In genomic region chr15:65177901-65178300, GRCh38 we compare ENCODE assay signal across 26 cellular contexts. TPM values are rescaled to one million over a fixed set of nuclear protein-coding genes. Genes with fewer than 3 reads are reported as not detected.
A peak's percentile ranks its signal among the peaks of the same experiment; 100 is the strongest.
DNase-seq lines count a peak whose midpoint lies in the region; ATAC-seq and TF ChIP-seq lines count a peak whose summit lies in the region.
"Had no signal": no experiment of that assay in that cellular context is flagged by ENCODE, and none has a peak within 500 bp of the region (broad histone marks: within the 10 kb centered on the region; RNA-seq: fewer than 3 reads in every experiment).

No MANE protein-coding gene starts in this region.

- H3K36me3 ChIP-seq in RWPE2 (ENCODE audit: low read depth) (peaks cover 83% of the 10 kb centered on the region), smooth muscle cell (ENCODE audit: low read depth) (peaks cover 21% of the 10 kb centered on the region)

- intact Hi-C loops in posterior cingulate gyrus (cut with DNase I) = no loop called here

- TF ChIP-seq CTCF in RWPE2 (IDR thresholded peaks at IDR 0.05; ENCODE audit: poor library complexity, severe bottlenecking) (no peak), smooth muscle cell (IDR thresholded peaks at IDR 0.05; ENCODE audit: borderline replicate concordance, insufficient read depth, poor library complexity, severe bottlenecking) (no peak)

- no peaks in the 10 kb centered on the region for H3K27me3 ChIP-seq in RWPE2 (ENCODE audit: insufficient read depth, poor library complexity, severe bottlenecking)
- no peaks in the 10 kb centered on the region for H3K27me3 ChIP-seq in smooth muscle cell (ENCODE audit: low read depth)

- no peak overlapping the region for H2AFZ ChIP-seq in smooth muscle cell (ENCODE audit: low read depth)
- H2AFZ ChIP-seq: parathyroid adenoma had no signal

- DNase-seq in DMS53 (lab: John Stamatoyannopoulos, UW) (peak; percentile 4), DMS53 treated with DMSO at 0.1 percent for 48 hours (lab: John Stamatoyannopoulos, UW; ENCODE audit: unreplicated experiment) (no peak), RWPE2 (ENCODE audit: low spot score) (no peak), glomerular visceral epithelial cell (ENCODE audit: extremely low spot score) (peak; percentile 53), smooth muscle cell (lab: John Stamatoyannopoulos, UW; ENCODE audit: unreplicated experiment) (no peak), posterior cingulate gyrus (no peak), NOMO-1 treated with dmso at 0.1 percent for 144 hours (lab: John Stamatoyannopoulos, UW; ENCODE audit: unreplicated experiment) (no peak)
- DNase-seq in stimulated activated CD4-positive, alpha-beta T cell treated with anti-CD3 and anti-CD28 coated beads, Interleukin-4, amount 100 ng/mL, for 4 hours = no peak
- DNase-seq: activated CD8-positive, alpha-beta T cell treated with anti-CD3 and anti-CD28 coated beads for 36 hours; CD4-positive, CD25-positive, alpha-beta regulatory T cell; kidney; lower lobe of right lung; NCI-H1105; NCI-H1930; NCI-H2227 treated with DMSO at 0.1 percent for 48 hours; right cardiac atrium; stimulated activated CD4-positive, alpha-beta T cell treated with anti-CD3 and anti-CD28 coated beads, Interleukin-12 subunit alpha, Interleukin-12 subunit beta, amount 100 ng/mL, for 4 hours; stimulated activated CD4-positive, alpha-beta T cell treated with anti-CD3 and anti-CD28 coated beads, Interleukin-4, amount 100 ng/mL, for 1 hour; stimulated activated naive CD4-positive, alpha-beta T cell; T-helper 2 cell had no signal

- H3K4me1 ChIP-seq in RWPE2 (ENCODE audit: insufficient read depth, poor library complexity, severe bottlenecking) (peaks cover 17% of the 10 kb centered on the region), smooth muscle cell (ENCODE audit: low read depth) (peaks cover 7% of the 10 kb centered on the region)
- H3K4me1 ChIP-seq: parathyroid adenoma had no signal

- H3K79me2 ChIP-seq in smooth muscle cell (ENCODE audit: low read depth) = peaks cover 63% of the 10 kb centered on the region

- WGBS in smooth muscle cell (ENCODE audit: low lambda C conversion rate) = 70% methylated on average over 1 of the region's 1 CpG

- no peaks in the 10 kb centered on the region for H3K9me3 ChIP-seq in RWPE2 (ENCODE audit: severe bottlenecking)
- no peaks in the 10 kb centered on the region for H3K9me3 ChIP-seq in smooth muscle cell (replicated peaks; ENCODE audit: low read depth)
- H3K9me3 ChIP-seq: lower lobe of right lung had no signal

- H3K4me3 ChIP-seq in RWPE2 (ENCODE audit: severe bottlenecking) (no peak overlapping the region), smooth muscle cell (no peak overlapping the region)
- H3K4me3 ChIP-seq: lower lobe of right lung had no signal

- H3K27ac ChIP-seq in RWPE2 (ENCODE audit: poor library complexity, severe bottlenecking) (no peak overlapping the region), smooth muscle cell (ENCODE audit: low read depth) (peak overlapping the region; percentile 59)
- H3K27ac ChIP-seq: 22Rv1, lower lobe of right lung, parathyroid adenoma had no signal

- peaks cover 3% of the 10 kb centered on the region for H3F3A ChIP-seq in smooth muscle cell (ENCODE audit: low read depth)

- peaks cover 77% of the 10 kb centered on the region for H4K20me1 ChIP-seq in smooth muscle cell (ENCODE audit: low read depth)

- peak; percentile 90 for ATAC-seq in RWPE2 (ENCODE audit: low read depth)
- ATAC-seq: activated CD8-positive, alpha-beta T cell treated with anti-CD3 and anti-CD28 coated beads for 36 hours; activated naive CD4-positive, alpha-beta T cell treated with anti-CD3 and anti-CD28 coated beads, Interleukin-2, amount 50 U/mL, for 72 hours; activated T-helper 17 cell treated with anti-CD3 and anti-CD28 coated beads, Interleukin-2, amount 50 U/mL, for 72 hours; right cardiac atrium had no signal

- H3K9ac ChIP-seq in smooth muscle cell (ENCODE audit: low read depth) = no peak overlapping the region
- H3K9ac ChIP-seq: parathyroid adenoma had no signal

- H3K4me2 ChIP-seq in smooth muscle cell = no peak overlapping the region

RNA-seq across cellular contexts. Expression of gene CLPX, which starts 7.2 kb away (rescaled TPM):
- total RNA-seq in smooth muscle cell = 34.8 and 46.6 TPM in 2 replicates
- polyA plus RNA-seq in smooth muscle cell = 21.7 and 21.8 TPM in 2 replicates

RNA-seq across cellular contexts. Expression of gene CILP, which starts 33.4 kb away (rescaled TPM):
- 84.4 and 114 TPM in 2 replicates for total RNA-seq in smooth muscle cell
- 87.9 and 125 TPM in 2 replicates for polyA plus RNA-seq in smooth muscle cell
- total RNA-seq: activated CD8-positive, alpha-beta T cell treated with anti-CD3 and anti-CD28 coated beads for 36 hours; dermis microvascular lymphatic vessel endothelial cell had no signal
- polyA plus RNA-seq: CD4-positive, CD25-positive, alpha-beta regulatory T cell; IgD-negative memory B cell had no signal

RNA-seq across cellular contexts. Expression of gene PDCD7, which starts 44.3 kb away (rescaled TPM):
- total RNA-seq in smooth muscle cell = 13.4 and 14.3 TPM in 2 replicates
- 10.4 and 11.6 TPM in 2 replicates for polyA plus RNA-seq in smooth muscle cell

Comparison
In these comparisons a context has a peak if more than half of its experiments do, and no peak if none do; other contexts are left out.
1. DNase-seq: peak in DMS53 (single experiment) and glomerular visceral epithelial cell (single experiment); none in DMS53 treated with DMSO at 0.1 percent for 48 hours (single experiment), RWPE2 (single experiment), smooth muscle cell (single experiment), stimulated activated CD4-positive, alpha-beta T cell treated with anti-CD3 and anti-CD28 coated beads, Interleukin-4, amount 100 ng/mL, for 4 hours (0 of 2), posterior cingulate gyrus (0 of 10) and NOMO-1 treated with dmso at 0.1 percent for 144 hours (single experiment).